Comparison of ENCODE assay signal across 1 cellular context in genomic region chr9:4662108-4662988, GRCh38.
A peak's percentile ranks its signal among the peaks of the same experiment; 100 is the strongest.
TF ChIP-seq lines count a peak whose summit lies in the region.

TSS of gene PLPP6 (plus strand) at chr9:4662294. CDS start at chr9:4662376, 82 bp downstream.

TF ChIP-seq in HepG2, 621 proteins besides CTCF, POLR2A, EP300 and RAD21 (continued from another document and continues in another):
- TF ChIP-seq ZBTB44 (CRISPR knock-in tag; IDR thresholded peaks at IDR 0.05) (peak; percentile 39; the same call in 1 of the 2 replicates), MED13 (CRISPR knock-in tag; IDR thresholded peaks at IDR 0.05) (peak; percentile 60; the same call in 1 of the 2 replicates), LRRFIP1 (CRISPR knock-in tag; conservative IDR thresholded peaks at IDR 0.05) (no peak), ZC3H4 (CRISPR knock-in tag; IDR thresholded peaks at IDR 0.05; ENCODE audit: borderline replicate concordance) (peak; percentile 46; the same call in 1 of the 2 replicates), ZNF615 (CRISPR knock-in tag; IDR thresholded peaks at IDR 0.05; ENCODE audit: borderline replicate concordance) (0 out of 2 replicates have a peak, but pooled peaks have one; percentile 60), HNF4A (CRISPR knock-in tag; IDR thresholded peaks at IDR 0.05) (peak; percentile 82), XBP1 (CRISPR knock-in tag; IDR thresholded peaks at IDR 0.05) (no peak), ZMYM3 (CRISPR knock-in tag; IDR thresholded peaks at IDR 0.05) (no peak), TAF15 (IDR thresholded peaks at IDR 0.05; ENCODE audit: low read depth, low read length, poor library complexity, severe bottlenecking) (no peak), TERF1 (CRISPR knock-in tag; IDR thresholded peaks at IDR 0.05) (no peak), DMAP1 (CRISPR knock-in tag; IDR thresholded peaks at IDR 0.05) (peak; percentile 81; the same call in 1 of the 2 replicates), SMARCE1 (IDR thresholded peaks at IDR 0.05; ENCODE audit: borderline replicate concordance) (no peak), ZFX (CRISPR knock-in tag; IDR thresholded peaks at IDR 0.05; ENCODE audit: low read depth) (peak; percentile 75), ZFP82 (CRISPR knock-in tag; IDR thresholded peaks at IDR 0.05; ENCODE audit: borderline replicate concordance) (peak; percentile 90), SMYD3 (CRISPR knock-in tag; IDR thresholded peaks at IDR 0.05) (peak; percentile 78; the same call in 1 of the 2 replicates), FOXP4 (CRISPR knock-in tag; IDR thresholded peaks at IDR 0.05) (peak; percentile 52), HES4 (CRISPR knock-in tag; IDR thresholded peaks at IDR 0.05; ENCODE audit: borderline replicate concordance) (peak; percentile 52; the same call in 1 of the 2 replicates), TOPORS (CRISPR knock-in tag; IDR thresholded peaks at IDR 0.05) (0 out of 2 replicates have a peak, but pooled peaks have one; percentile 40), ZC3H13 (CRISPR knock-in tag; IDR thresholded peaks at IDR 0.05) (peak; percentile 44; the same call in 1 of the 2 replicates), HNF1B (CRISPR knock-in tag; IDR thresholded peaks at IDR 0.05) (peak; percentile 92), ZNF121 (CRISPR knock-in tag; IDR thresholded peaks at IDR 0.05) (0 out of 2 replicates have a peak, but pooled peaks have one; percentile 47), CAMTA2 (CRISPR knock-in tag; IDR thresholded peaks at IDR 0.05; ENCODE audit: borderline replicate concordance) (peak; percentile 24; the same call in 1 of the 2 replicates), SOX5 (CRISPR knock-in tag; IDR thresholded peaks at IDR 0.05; ENCODE audit: borderline replicate concordance) (peak; percentile 43; the same call in 1 of the 2 replicates), ZNF816 (CRISPR knock-in tag; IDR thresholded peaks at IDR 0.05; ENCODE audit: borderline replicate concordance) (peak; percentile 80; the same call in 1 of the 2 replicates), NCOA1 (CRISPR knock-in tag; IDR thresholded peaks at IDR 0.05) (no peak), SIX4 (CRISPR knock-in tag; IDR thresholded peaks at IDR 0.05) (peak; percentile 14; the same call in 1 of the 2 replicates), ZSCAN12 (CRISPR knock-in tag; IDR thresholded peaks at IDR 0.05) (peak; percentile 61; the same call in 1 of the 2 replicates), MYC (CRISPR knock-in tag; IDR thresholded peaks at IDR 0.05; ENCODE audit: borderline replicate concordance) (peak; percentile 80), ZNF749 (CRISPR knock-in tag; IDR thresholded peaks at IDR 0.05; ENCODE audit: borderline replicate concordance) (0 out of 2 replicates have a peak, but pooled peaks have one; percentile 9), PHF8 (CRISPR knock-in tag; IDR thresholded peaks at IDR 0.05) (peak; percentile 83), ZNF441 (CRISPR knock-in tag; IDR thresholded peaks at IDR 0.05; ENCODE audit: borderline replicate concordance) (0 out of 2 replicates have a peak, but pooled peaks have one; percentile 21), REPIN1 (CRISPR knock-in tag; IDR thresholded peaks at IDR 0.05; ENCODE audit: borderline replicate concordance, low read depth) (peak; percentile 94), ZNF768 (CRISPR knock-in tag; IDR thresholded peaks at IDR 0.05) (peak; percentile 51; the same call in 1 of the 2 replicates), SOX6 (IDR thresholded peaks at IDR 0.05) (no peak), SOX6 (CRISPR knock-in tag; IDR thresholded peaks at IDR 0.05) (peak; percentile 36; the same call in 1 of the 2 replicates), ZNF460 (CRISPR knock-in tag; IDR thresholded peaks at IDR 0.05; ENCODE audit: borderline replicate concordance) (no peak), ZNF343 (CRISPR knock-in tag; IDR thresholded peaks at IDR 0.05) (peak; percentile 94), ZBTB38 (CRISPR knock-in tag; IDR thresholded peaks at IDR 0.05) (peak; percentile 66; the same call in 1 of the 2 replicates), GZF1 (CRISPR knock-in tag; IDR thresholded peaks at IDR 0.05) (peak; percentile 62; the same call in 1 of the 2 replicates), MXD3 (CRISPR knock-in tag; IDR thresholded peaks at IDR 0.05) (peak; percentile 72), GATAD1 (CRISPR knock-in tag; IDR thresholded peaks at IDR 0.05) (peak; percentile 83), KLF12 (CRISPR knock-in tag; IDR thresholded peaks at IDR 0.05; ENCODE audit: borderline replicate concordance) (peak; percentile 58; the same call in 1 of the 2 replicates), ZNF879 (CRISPR knock-in tag; IDR thresholded peaks at IDR 0.05) (no peak), ARNTL (CRISPR knock-in tag; IDR thresholded peaks at IDR 0.05) (peak; percentile 17; the same call in 1 of the 2 replicates), ZSCAN5A (CRISPR knock-in tag; IDR thresholded peaks at IDR 0.05; ENCODE audit: borderline replicate concordance) (peak; percentile 43; the same call in 1 of the 2 replicates), ZNF333 (CRISPR knock-in tag; IDR thresholded peaks at IDR 0.05; ENCODE audit: borderline replicate concordance) (peak; percentile 35; the same call in 1 of the 2 replicates), ZNF629 (CRISPR knock-in tag; conservative IDR thresholded peaks at IDR 0.05) (peak; percentile 45; the same call in 1 of the 2 replicates)
- TF ChIP-seq, protein P1, sequence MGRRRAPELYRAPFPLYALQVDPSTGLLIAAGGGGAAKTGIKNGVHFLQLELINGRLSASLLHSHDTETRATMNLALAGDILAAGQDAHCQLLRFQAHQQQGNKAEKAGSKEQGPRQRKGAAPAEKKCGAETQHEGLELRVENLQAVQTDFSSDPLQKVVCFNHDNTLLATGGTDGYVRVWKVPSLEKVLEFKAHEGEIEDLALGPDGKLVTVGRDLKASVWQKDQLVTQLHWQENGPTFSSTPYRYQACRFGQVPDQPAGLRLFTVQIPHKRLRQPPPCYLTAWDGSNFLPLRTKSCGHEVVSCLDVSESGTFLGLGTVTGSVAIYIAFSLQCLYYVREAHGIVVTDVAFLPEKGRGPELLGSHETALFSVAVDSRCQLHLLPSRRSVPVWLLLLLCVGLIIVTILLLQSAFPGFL (CRISPR knock-in tag; IDR thresholded peaks at IDR 0.05), result peak; percentile 35; the same call in 1 of the 2 replicates
- TF ChIP-seq, protein P2, sequence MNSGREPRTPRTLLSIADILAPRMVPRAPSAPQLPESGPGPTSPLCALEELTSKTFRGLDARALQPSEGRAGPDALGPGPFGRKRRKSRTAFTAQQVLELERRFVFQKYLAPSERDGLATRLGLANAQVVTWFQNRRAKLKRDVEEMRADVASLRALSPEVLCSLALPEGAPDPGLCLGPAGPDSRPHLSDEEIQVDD (CRISPR knock-in tag; IDR thresholded peaks at IDR 0.05; ENCODE audit: borderline replicate concordance), result no peak; the same call in 1 of the 2 replicates
- TF ChIP-seq, protein P3, sequence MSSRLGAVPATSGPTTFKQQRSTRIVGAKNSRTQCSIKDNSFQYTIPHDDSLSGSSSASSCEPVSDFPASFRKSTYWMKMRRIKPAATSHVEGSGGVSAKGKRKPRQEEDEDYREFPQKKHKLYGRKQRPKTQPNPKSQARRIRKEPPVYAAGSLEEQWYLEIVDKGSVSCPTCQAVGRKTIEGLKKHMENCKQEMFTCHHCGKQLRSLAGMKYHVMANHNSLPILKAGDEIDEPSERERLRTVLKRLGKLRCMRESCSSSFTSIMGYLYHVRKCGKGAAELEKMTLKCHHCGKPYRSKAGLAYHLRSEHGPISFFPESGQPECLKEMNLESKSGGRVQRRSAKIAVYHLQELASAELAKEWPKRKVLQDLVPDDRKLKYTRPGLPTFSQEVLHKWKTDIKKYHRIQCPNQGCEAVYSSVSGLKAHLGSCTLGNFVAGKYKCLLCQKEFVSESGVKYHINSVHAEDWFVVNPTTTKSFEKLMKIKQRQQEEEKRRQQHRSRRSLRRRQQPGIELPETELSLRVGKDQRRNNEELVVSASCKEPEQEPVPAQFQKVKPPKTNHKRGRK (CRISPR knock-in tag; IDR thresholded peaks at IDR 0.05), result no peak
- TF ChIP-seq, protein P4, sequence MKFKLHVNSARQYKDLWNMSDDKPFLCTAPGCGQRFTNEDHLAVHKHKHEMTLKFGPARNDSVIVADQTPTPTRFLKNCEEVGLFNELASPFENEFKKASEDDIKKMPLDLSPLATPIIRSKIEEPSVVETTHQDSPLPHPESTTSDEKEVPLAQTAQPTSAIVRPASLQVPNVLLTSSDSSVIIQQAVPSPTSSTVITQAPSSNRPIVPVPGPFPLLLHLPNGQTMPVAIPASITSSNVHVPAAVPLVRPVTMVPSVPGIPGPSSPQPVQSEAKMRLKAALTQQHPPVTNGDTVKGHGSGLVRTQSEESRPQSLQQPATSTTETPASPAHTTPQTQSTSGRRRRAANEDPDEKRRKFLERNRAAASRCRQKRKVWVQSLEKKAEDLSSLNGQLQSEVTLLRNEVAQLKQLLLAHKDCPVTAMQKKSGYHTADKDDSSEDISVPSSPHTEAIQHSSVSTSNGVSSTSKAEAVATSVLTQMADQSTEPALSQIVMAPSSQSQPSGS (CRISPR knock-in tag; IDR thresholded peaks at IDR 0.05), result peak; percentile 62
